8 cellular contexts compared by ENCODE assay signal in the genomic region with DNA sequence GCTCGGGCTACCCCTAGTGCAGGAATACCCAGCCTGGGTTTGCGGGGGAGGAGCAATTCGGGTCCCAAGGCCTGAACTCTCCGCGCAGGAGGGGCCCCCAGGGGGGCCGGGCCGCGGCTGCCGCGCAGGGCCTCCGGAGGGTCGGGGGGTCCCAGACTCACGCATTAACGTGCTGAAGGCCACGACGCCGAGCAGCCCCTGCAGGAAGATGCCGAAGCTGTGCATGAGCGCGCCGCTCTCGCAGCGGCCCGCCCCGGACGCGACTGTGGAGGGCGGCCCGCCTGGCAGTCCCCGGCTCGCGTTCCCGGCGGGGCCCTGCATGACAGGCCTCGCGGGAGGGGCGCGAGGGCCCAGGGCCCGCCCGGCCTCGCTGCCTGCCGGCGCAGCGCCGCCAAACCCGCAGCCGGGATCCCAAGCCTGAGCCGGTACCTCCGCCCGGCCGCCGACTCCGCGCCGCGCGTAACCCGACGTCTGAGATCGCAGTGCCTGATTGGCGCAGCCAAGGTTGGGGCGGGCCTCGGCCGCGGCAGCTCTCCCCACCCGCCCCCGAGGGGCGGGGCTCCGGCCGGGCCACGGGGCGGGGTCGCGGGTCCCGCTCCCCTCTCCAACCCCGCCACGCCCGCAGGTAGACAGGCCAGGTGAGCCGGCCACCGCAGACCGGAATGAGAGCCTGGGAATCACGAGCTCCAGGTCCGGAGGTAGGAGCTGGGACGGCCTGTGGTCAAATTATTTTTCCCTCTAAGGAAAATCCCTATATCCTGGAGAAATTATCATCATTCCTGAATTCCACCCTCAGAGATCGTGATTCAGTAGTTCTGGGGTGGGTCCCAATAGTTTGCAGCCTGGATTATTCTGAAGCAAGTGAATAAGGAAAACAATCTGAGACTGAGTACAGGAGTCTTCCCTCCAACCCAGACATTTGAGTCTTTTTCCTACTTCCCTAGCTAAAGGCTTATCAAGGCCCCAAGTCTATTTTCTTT. TPM values are rescaled to one million over a fixed set of nuclear protein-coding genes. Genes with fewer than 3 reads are reported as not detected.
DNase-seq lines count a peak whose midpoint lies in the region; ATAC-seq, FAIRE-seq and TF ChIP-seq lines count a peak whose summit lies in the region.

A gene (minus strand): TSS at position 419 of the 980 bp plus-strand sequence. CDS start 98 bp downstream, at position 321.

- peaks cover 11% of the 10 kb centered on the region for H3K4me1 ChIP-seq in keratinocyte (ENCODE audit: control insufficient read depth, extremely low read depth, insufficient read depth, low read length)

- H4K20me1 ChIP-seq in keratinocyte (ENCODE audit: control insufficient read depth, extremely low read depth, insufficient read depth, low read length): peaks cover 2% of the 10 kb centered on the region

- dilution Hi-C loops in keratinocyte (cut with MboI; ENCODE audit: extremely low pct_ligation_motif_present, low sequenced_read_pairs): no loop called here

- no peak for TF ChIP-seq CTCF in keratinocyte (optimal IDR thresholded peaks at IDR 0.05 in 1 of 3, IDR thresholded peaks at IDR 0.05 in 1 of 3, conservative IDR thresholded peaks at IDR 0.05 in 1 of 3; ENCODE audit: extremely low read depth in 1 of 3, insufficient read depth in 2 of 3, low read length in 3 of 3)

- no peaks in the 10 kb centered on the region for H3K27me3 ChIP-seq in keratinocyte (ENCODE audit: control insufficient read depth, extremely low read depth, insufficient read depth, low read length)

- peaks cover 2% of the 10 kb centered on the region for H3K9me1 ChIP-seq in keratinocyte (ENCODE audit: control insufficient read depth, extremely low read depth, insufficient read depth, low read length)

- peak within 1 kb of the TSS; percentile 82 to 92 (median 92) for H3K4me3 ChIP-seq in keratinocyte (ENCODE audit: control insufficient read depth in 2 of 3, extremely low read depth in 1 of 3, insufficient read depth in 2 of 3, low read depth in 1 of 3, low read length in 3 of 3)

- H3K9me3 ChIP-seq in keratinocyte (ENCODE audit: control insufficient read depth, low read depth, low read length): no peaks in the 10 kb centered on the region

- peak within 1 kb of the TSS; percentile 53 for H3K27ac ChIP-seq in keratinocyte (ENCODE audit: control insufficient read depth, insufficient read depth, low read length)

- H3K4me2 ChIP-seq in keratinocyte (ENCODE audit: control insufficient read depth, extremely low read depth, insufficient read depth, low read depth, low read length): peak within 1 kb of the TSS; percentile 100

- peaks cover 0 to 6% of the 10 kb centered on the region in 2 experiments for H3K36me3 ChIP-seq in keratinocyte (ENCODE audit: control insufficient read depth in 2 of 2, extremely low read depth in 1 of 2, insufficient read depth in 2 of 2, low read length in 2 of 2)

- H2AFZ ChIP-seq in keratinocyte (ENCODE audit: control insufficient read depth, low read length): peak within 1 kb of the TSS; percentile 84

- peaks cover 19% of the 10 kb centered on the region for H3K79me2 ChIP-seq in keratinocyte (ENCODE audit: control insufficient read depth, insufficient read depth, low read length)

- peak; percentile 93 for ATAC-seq in GM18909 (IDR thresholded peaks at IDR 0.05; ENCODE audit: poor library complexity, unreplicated experiment)
- ATAC-seq in HG03139 (IDR thresholded peaks at IDR 0.05; ENCODE audit: unreplicated experiment): peak; percentile 87

- DNase-seq in AG08396 (ENCODE audit: low spot score): peak; percentile 96
- DNase-seq in NCI-H345 (lab: John Stamatoyannopoulos, UW): peak; percentile 84
- peak; percentile 90 for DNase-seq in activated CD4-positive, CD25-positive, alpha-beta regulatory T cell treated with anti-CD3 and anti-CD28 coated beads, Interleukin-2, amount 50 U/mL, for 72 hours
- DNase-seq in cerebellar cortex (ENCODE audit: low spot score): peak; percentile 86
- DNase-seq in keratinocyte (ENCODE audit: low read depth, low spot score): peak; percentile 26
- DNase-seq in stimulated activated CD4-positive, alpha-beta T cell treated with anti-CD3 and anti-CD28 coated beads, Interleukin-15, amount 100 ng/mL, for 1 hour (ENCODE audit: low read depth in 1 of 2, low spot score in 1 of 2): peak; percentile 78 to 80

- H3K9ac ChIP-seq in keratinocyte (ENCODE audit: control insufficient read depth, extremely low read depth, insufficient read depth, low read length): peak within 1 kb of the TSS; percentile 66

- FAIRE-seq in keratinocyte (lab: Jason Lieb, UNC): no peak

RNA-seq across cellular contexts. Expression of the gene that starts here (rescaled TPM):
- polyA plus RNA-seq in keratinocyte: 8.2 to 10.2 TPM (median 8.3 TPM) in 3 replicates
- 2.8 TPM for polyA plus RNA-seq in keratinocyte (2011; ENCODE audit: low read depth)
- 10.6 and 14.2 TPM in 2 replicates for polyA plus RNA-seq in keratinocyte (2011; cell fraction: cytosol; rRNA removed)
- polyA plus RNA-seq in keratinocyte (2011; cell fraction: nucleus; rRNA removed): 21.5 and 30.9 TPM in 2 replicates
- 6.5 and 13.7 TPM in 2 replicates for polyA plus RNA-seq in keratinocyte (2012; ENCODE audit: low replicate concordance)
- polyA minus RNA-seq in keratinocyte: 14.5 to 15.2 TPM (median 15.1 TPM) in 3 replicates
- polyA minus RNA-seq in keratinocyte (2011; cell fraction: cytosol; rRNA and poly(A)+ RNA removed): 29.9 TPM
- polyA minus RNA-seq in keratinocyte (2011; cell fraction: nucleus; rRNA and poly(A)+ RNA removed): 9.5 and 15.0 TPM in 2 replicates

Comparison
In these comparisons a context has a peak if more than half of its experiments do, and no peak if none do; other contexts are left out.
1. Peak in every context shown above with its lines: DNase-seq, ATAC-seq, H3K4me3 ChIP-seq and H3K27ac ChIP-seq.
2. DNase-seq: peak in every context shown above with its lines; median percentile 96 in AG08396; 90 in activated CD4-positive, CD25-positive, alpha-beta regulatory T cell treated with anti-CD3 and anti-CD28 coated beads, Interleukin-2, amount 50 U/mL, for 72 hours; 86 in cerebellar cortex; 84 in NCI-H345; 79 in stimulated activated CD4-positive, alpha-beta T cell treated with anti-CD3 and anti-CD28 coated beads, Interleukin-15, amount 100 ng/mL, for 1 hour; 26 in keratinocyte.